1 cellular context compared by ENCODE assay signal in the genomic region with DNA sequence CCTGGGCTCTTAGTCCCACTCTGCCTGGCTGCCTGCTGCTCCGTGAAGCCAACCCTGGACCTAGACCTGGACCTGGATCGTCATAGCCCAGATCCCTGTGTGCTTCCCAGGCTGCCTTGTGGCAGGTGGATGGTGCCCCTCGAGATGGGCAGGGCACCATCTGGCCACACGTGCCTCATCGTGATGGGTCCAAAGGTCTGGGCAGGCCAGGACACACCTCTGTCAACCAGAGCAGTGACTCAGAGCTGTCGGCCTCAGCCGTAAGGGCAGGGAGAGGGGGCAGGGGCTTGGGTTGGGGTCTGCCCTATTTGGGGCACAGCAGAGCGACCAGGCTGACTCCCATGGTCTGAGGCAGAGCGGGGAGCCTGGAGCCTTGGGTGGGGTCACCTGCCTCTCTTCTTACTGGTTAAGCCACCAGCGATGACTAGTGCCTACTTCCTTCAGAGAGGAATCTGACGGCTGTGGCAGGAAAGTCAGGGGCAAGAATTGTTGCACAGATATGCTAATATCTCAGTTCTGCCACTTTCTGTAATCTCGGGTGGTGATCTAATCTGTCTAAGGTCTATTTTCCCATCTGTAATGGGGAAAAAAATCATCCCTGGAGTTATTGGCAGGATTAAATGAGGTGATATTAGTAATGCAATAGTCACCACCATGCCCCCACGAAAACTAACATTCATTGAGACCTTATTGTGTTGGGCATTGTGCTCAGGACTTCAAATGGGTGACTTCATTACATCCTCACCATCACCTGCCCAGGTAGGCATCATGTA.
TF ChIP-seq lines count a peak whose summit lies in the region.

No MANE protein-coding gene starts in this region.

TF ChIP-seq in HepG2, 621 proteins besides CTCF, POLR2A, EP300 and RAD21 (continued from another document and continues in another):
- no peak for TF ChIP-seq IKZF4 (CRISPR knock-in tag; IDR thresholded peaks at IDR 0.05; ENCODE audit: borderline replicate concordance, low read depth, not compliant biosample characterization)
- 0 out of 2 replicates have a peak, but pooled peaks have one; percentile 72 for TF ChIP-seq ZNF543 (CRISPR knock-in tag; IDR thresholded peaks at IDR 0.05)
- no peak for TF ChIP-seq HOXA7 (CRISPR knock-in tag; IDR thresholded peaks at IDR 0.05)
- TF ChIP-seq NR2F2 (IDR thresholded peaks at IDR 0.05; ENCODE audit: borderline replicate concordance, low read depth) = no peak
- no peak for TF ChIP-seq XRCC5 (optimal IDR thresholded peaks at IDR 0.05; ENCODE audit: low read length)
- TF ChIP-seq FOXA1 (IDR thresholded peaks at IDR 0.05) = no peak
- peak; percentile 47 for TF ChIP-seq FOXA1 (CRISPR knock-in tag; IDR thresholded peaks at IDR 0.05)
- TF ChIP-seq TCF7 (IDR thresholded peaks at IDR 0.05; ENCODE audit: low read depth) = no peak
- TF ChIP-seq, protein P1, sequence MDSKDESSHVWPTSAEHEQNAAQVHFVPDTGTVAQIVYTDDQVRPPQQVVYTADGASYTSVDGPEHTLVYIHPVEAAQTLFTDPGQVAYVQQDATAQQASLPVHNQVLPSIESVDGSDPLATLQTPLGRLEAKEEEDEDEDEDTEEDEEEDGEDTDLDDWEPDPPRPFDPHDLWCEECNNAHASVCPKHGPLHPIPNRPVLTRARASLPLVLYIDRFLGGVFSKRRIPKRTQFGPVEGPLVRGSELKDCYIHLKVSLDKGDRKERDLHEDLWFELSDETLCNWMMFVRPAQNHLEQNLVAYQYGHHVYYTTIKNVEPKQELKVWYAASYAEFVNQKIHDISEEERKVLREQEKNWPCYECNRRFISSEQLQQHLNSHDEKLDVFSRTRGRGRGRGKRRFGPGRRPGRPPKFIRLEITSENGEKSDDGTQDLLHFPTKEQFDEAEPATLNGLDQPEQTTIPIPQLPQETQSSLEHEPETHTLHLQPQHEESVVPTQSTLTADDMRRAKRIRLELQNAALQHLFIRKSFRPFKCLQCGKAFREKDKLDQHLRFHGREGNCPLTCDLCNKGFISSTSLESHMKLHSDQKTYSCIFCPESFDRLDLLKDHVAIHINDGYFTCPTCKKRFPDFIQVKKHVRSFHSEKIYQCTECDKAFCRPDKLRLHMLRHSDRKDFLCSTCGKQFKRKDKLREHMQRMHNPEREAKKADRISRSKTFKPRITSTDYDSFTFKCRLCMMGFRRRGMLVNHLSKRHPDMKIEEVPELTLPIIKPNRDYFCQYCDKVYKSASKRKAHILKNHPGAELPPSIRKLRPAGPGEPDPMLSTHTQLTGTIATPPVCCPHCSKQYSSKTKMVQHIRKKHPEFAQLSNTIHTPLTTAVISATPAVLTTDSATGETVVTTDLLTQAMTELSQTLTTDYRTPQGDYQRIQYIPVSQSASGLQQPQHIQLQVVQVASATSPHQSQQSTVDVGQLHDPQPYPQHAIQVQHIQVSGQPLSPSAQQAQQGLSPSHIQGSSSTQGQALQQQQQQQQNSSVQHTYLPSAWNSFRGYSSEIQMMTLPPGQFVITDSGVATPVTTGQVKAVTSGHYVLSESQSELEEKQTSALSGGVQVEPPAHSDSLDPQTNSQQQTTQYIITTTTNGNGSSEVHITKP (CRISPR knock-in tag; IDR thresholded peaks at IDR 0.05; ENCODE audit: low read depth) = no peak
- no peak for TF ChIP-seq ZNF337 (CRISPR knock-in tag; IDR thresholded peaks at IDR 0.05; ENCODE audit: borderline replicate concordance, low read depth)
- TF ChIP-seq TOE1 (CRISPR knock-in tag; IDR thresholded peaks at IDR 0.05) = no peak
- no peak for TF ChIP-seq ZNF460 (CRISPR knock-in tag; IDR thresholded peaks at IDR 0.05; ENCODE audit: borderline replicate concordance)
- TF ChIP-seq ZNF350 (CRISPR knock-in tag; IDR thresholded peaks at IDR 0.05; ENCODE audit: borderline replicate concordance, low read depth) = 0 out of 2 replicates have a peak, but pooled peaks have one; percentile 56
- TF ChIP-seq CHD4 (IDR thresholded peaks at IDR 0.05; ENCODE audit: borderline replicate concordance, low read length) = no peak
- no peak for TF ChIP-seq PCBP1 (IDR thresholded peaks at IDR 0.05; ENCODE audit: borderline replicate concordance, low read depth, low read length)
- no peak for TF ChIP-seq KAT8 (CRISPR knock-in tag; IDR thresholded peaks at IDR 0.05)
- peak; percentile 95 for TF ChIP-seq FOSL2 (CRISPR knock-in tag; IDR thresholded peaks at IDR 0.05)
- TF ChIP-seq KLF6 (CRISPR knock-in tag; IDR thresholded peaks at IDR 0.05) = peak; percentile 79
- TF ChIP-seq, protein P2, sequence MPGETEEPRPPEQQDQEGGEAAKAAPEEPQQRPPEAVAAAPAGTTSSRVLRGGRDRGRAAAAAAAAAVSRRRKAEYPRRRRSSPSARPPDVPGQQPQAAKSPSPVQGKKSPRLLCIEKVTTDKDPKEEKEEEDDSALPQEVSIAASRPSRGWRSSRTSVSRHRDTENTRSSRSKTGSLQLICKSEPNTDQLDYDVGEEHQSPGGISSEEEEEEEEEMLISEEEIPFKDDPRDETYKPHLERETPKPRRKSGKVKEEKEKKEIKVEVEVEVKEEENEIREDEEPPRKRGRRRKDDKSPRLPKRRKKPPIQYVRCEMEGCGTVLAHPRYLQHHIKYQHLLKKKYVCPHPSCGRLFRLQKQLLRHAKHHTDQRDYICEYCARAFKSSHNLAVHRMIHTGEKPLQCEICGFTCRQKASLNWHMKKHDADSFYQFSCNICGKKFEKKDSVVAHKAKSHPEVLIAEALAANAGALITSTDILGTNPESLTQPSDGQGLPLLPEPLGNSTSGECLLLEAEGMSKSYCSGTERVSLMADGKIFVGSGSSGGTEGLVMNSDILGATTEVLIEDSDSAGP (CRISPR knock-in tag; IDR thresholded peaks at IDR 0.05; ENCODE audit: borderline replicate concordance) = peak; percentile 62; the same call in 1 of the 2 replicates
- TF ChIP-seq, protein P3, sequence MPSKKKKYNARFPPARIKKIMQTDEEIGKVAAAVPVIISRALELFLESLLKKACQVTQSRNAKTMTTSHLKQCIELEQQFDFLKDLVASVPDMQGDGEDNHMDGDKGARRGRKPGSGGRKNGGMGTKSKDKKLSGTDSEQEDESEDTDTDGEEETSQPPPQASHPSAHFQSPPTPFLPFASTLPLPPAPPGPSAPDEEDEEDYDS (CRISPR knock-in tag; IDR thresholded peaks at IDR 0.05) = no peak
- no peak for TF ChIP-seq ZEB1 (IDR thresholded peaks at IDR 0.05; ENCODE audit: insufficient replicate concordance, low read depth)
- no peak for TF ChIP-seq ZNF3 (CRISPR knock-in tag; IDR thresholded peaks at IDR 0.05)
- no peak for TF ChIP-seq HOXA9 (CRISPR knock-in tag; IDR thresholded peaks at IDR 0.05; ENCODE audit: borderline replicate concordance)
- no peak for TF ChIP-seq ZNF24 (IDR thresholded peaks at IDR 0.05)
- TF ChIP-seq, protein P4, sequence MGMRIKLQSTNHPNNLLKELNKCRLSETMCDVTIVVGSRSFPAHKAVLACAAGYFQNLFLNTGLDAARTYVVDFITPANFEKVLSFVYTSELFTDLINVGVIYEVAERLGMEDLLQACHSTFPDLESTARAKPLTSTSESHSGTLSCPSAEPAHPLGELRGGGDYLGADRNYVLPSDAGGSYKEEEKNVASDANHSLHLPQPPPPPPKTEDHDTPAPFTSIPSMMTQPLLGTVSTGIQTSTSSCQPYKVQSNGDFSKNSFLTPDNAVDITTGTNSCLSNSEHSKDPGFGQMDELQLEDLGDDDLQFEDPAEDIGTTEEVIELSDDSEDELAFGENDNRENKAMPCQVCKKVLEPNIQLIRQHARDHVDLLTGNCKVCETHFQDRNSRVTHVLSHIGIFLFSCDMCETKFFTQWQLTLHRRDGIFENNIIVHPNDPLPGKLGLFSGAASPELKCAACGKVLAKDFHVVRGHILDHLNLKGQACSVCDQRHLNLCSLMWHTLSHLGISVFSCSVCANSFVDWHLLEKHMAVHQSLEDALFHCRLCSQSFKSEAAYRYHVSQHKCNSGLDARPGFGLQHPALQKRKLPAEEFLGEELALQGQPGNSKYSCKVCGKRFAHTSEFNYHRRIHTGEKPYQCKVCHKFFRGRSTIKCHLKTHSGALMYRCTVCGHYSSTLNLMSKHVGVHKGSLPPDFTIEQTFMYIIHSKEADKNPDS (CRISPR knock-in tag; IDR thresholded peaks at IDR 0.05) = no peak
- TF ChIP-seq RXRB (CRISPR knock-in tag; IDR thresholded peaks at IDR 0.05; ENCODE audit: borderline replicate concordance) = 0 out of 2 replicates have a peak, but pooled peaks have one; percentile 27
- TF ChIP-seq, protein P5, sequence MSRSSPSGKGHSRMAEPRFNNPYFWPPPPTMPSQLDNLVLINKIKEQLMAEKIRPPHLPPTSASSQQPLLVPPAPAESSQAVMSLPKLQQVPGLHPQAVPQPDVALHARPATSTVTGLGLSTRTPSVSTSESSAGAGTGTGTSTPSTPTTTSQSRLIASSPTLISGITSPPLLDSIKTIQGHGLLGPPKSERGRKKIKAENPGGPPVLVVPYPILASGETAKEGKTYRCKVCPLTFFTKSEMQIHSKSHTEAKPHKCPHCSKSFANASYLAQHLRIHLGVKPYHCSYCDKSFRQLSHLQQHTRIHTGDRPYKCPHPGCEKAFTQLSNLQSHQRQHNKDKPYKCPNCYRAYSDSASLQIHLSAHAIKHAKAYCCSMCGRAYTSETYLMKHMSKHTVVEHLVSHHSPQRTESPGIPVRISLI (CRISPR knock-in tag; IDR thresholded peaks at IDR 0.05; ENCODE audit: borderline replicate concordance) = no peak; the same call in 1 of the 2 replicates
- TF ChIP-seq KAT2B (IDR thresholded peaks at IDR 0.05; ENCODE audit: borderline replicate concordance, low read depth, low read length) = no peak
- TF ChIP-seq KLF15 (CRISPR knock-in tag; IDR thresholded peaks at IDR 0.05; ENCODE audit: borderline replicate concordance) = no peak
- no peak for TF ChIP-seq ZNF383 (CRISPR knock-in tag; IDR thresholded peaks at IDR 0.05; ENCODE audit: borderline replicate concordance)
- TF ChIP-seq MIER2 (CRISPR knock-in tag; IDR thresholded peaks at IDR 0.05) = no peak
- TF ChIP-seq, protein P6, sequence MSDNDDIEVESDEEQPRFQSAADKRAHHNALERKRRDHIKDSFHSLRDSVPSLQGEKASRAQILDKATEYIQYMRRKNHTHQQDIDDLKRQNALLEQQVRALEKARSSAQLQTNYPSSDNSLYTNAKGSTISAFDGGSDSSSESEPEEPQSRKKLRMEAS (IDR thresholded peaks at IDR 0.05) = peak; percentile 92
- TF ChIP-seq, protein P7, sequence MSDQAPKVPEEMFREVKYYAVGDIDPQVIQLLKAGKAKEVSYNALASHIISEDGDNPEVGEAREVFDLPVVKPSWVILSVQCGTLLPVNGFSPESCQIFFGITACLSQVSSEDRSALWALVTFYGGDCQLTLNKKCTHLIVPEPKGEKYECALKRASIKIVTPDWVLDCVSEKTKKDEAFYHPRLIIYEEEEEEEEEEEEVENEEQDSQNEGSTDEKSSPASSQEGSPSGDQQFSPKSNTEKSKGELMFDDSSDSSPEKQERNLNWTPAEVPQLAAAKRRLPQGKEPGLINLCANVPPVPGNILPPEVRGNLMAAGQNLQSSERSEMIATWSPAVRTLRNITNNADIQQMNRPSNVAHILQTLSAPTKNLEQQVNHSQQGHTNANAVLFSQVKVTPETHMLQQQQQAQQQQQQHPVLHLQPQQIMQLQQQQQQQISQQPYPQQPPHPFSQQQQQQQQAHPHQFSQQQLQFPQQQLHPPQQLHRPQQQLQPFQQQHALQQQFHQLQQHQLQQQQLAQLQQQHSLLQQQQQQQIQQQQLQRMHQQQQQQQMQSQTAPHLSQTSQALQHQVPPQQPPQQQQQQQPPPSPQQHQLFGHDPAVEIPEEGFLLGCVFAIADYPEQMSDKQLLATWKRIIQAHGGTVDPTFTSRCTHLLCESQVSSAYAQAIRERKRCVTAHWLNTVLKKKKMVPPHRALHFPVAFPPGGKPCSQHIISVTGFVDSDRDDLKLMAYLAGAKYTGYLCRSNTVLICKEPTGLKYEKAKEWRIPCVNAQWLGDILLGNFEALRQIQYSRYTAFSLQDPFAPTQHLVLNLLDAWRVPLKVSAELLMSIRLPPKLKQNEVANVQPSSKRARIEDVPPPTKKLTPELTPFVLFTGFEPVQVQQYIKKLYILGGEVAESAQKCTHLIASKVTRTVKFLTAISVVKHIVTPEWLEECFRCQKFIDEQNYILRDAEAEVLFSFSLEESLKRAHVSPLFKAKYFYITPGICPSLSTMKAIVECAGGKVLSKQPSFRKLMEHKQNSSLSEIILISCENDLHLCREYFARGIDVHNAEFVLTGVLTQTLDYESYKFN (CRISPR knock-in tag; conservative IDR thresholded peaks at IDR 0.05) = peak; percentile 50
- TF ChIP-seq, protein P8, sequence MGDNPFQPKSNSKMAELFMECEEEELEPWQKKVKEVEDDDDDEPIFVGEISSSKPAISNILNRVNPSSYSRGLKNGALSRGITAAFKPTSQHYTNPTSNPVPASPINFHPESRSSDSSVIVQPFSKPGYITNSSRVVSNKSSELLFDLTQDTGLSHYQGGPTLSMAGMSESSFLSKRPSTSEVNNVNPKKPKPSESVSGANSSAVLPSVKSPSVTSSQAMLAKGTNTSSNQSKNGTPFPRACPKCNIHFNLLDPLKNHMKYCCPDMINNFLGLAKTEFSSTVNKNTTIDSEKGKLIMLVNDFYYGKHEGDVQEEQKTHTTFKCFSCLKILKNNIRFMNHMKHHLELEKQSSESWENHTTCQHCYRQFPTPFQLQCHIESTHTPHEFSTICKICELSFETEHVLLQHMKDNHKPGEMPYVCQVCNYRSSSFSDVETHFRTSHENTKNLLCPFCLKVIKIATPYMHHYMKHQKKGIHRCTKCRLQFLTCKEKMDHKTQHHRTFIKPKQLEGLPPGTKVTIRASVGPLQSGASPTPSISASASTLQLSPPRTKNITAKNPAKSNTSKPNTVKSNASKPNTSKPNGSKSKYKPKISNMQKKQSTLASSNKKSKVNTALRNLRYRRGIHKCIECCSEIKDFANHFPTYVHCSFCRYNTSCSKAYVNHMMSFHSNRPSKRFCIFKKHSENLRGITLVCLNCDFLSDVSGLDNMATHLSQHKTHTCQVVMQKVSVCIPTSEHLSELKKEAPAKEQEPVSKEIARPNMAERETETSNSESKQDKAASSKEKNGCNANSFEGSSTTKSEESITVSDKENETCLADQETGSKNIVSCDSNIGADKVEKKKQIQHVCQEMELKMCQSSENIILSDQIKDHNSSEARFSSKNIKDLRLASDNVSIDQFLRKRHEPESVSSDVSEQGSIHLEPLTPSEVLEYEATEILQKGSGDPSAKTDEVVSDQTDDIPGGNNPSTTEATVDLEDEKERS (CRISPR knock-in tag; IDR thresholded peaks at IDR 0.05) = peak; percentile 66; the same call in 1 of the 2 replicates
- TF ChIP-seq, protein P9, sequence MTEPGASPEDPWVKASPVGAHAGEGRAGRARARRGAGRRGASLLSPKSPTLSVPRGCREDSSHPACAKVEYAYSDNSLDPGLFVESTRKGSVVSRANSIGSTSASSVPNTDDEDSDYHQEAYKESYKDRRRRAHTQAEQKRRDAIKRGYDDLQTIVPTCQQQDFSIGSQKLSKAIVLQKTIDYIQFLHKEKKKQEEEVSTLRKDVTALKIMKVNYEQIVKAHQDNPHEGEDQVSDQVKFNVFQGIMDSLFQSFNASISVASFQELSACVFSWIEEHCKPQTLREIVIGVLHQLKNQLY (CRISPR knock-in tag; IDR thresholded peaks at IDR 0.05) = peak; percentile 61; the same call in 1 of the 2 replicates
- TF ChIP-seq TGIF2 (CRISPR knock-in tag; IDR thresholded peaks at IDR 0.05) = peak; percentile 78; the same call in 1 of the 2 replicates
- peak; percentile 92 for TF ChIP-seq HNF4A (CRISPR knock-in tag; IDR thresholded peaks at IDR 0.05)
- peak; percentile 66 for TF ChIP-seq RXRA (CRISPR knock-in tag; IDR thresholded peaks at IDR 0.05)
- no peak for TF ChIP-seq BRD4 (CRISPR knock-in tag; IDR thresholded peaks at IDR 0.05)
- no peak for TF ChIP-seq HMG20A (CRISPR knock-in tag; IDR thresholded peaks at IDR 0.05; ENCODE audit: borderline replicate concordance)
- TF ChIP-seq ETV6 (CRISPR knock-in tag; conservative IDR thresholded peaks at IDR 0.05) = no peak
- TF ChIP-seq ZNF292 (CRISPR knock-in tag; IDR thresholded peaks at IDR 0.05; ENCODE audit: borderline replicate concordance, low read depth) = 0 out of 2 replicates have a peak, but pooled peaks have one; percentile 19
